ENCODE assay signal across 28 cellular contexts in genomic region chr1:16484931-16485330, GRCh38. TPM values are rescaled to one million over a fixed set of nuclear protein-coding genes. Genes with fewer than 3 reads are reported as not detected.
"Had no signal": no experiment of that assay in that cellular context is flagged by ENCODE, and none has a peak within 500 bp of the region (broad histone marks: within the 10 kb centered on the region; RNA-seq: fewer than 3 reads in every experiment).

No MANE protein-coding gene starts in this region.

- H3K9me3 ChIP-seq: colonic mucosa, esophagus squamous epithelium, neutrophil, pancreas, right lobe of liver, suprapubic skin, transverse colon, vagina had no signal

- ATAC-seq: left lobe of liver; pancreas; stimulated activated effector memory CD8-positive, alpha-beta T cell treated with anti-CD3 and anti-CD28 coated beads, Interleukin-12 subunit alpha, Interleukin-12 subunit beta, amount 100 ng/mL, for 72 hours had no signal

- H3K27me3 Mint-ChIP-seq: dendritic cell treated with granulocyte-macrophage colony-stimulating factor and Interleukin-4, amounts not matched to agents 40 ng/mL and 50 ng/mL, for 4 days; memory B cell; stimulated activated naive CD8-positive, alpha-beta T cell treated with anti-CD3 and anti-CD28 coated beads, Interleukin-15, Interleukin-2, amounts not matched to agents 100 ng/mL and 50 ng/mL, for 24 hours had no signal

- DNase-seq: colonic mucosa; effector CD8-positive, alpha-beta T cell; esophagus squamous epithelium; natural killer cell; pancreas; right lobe of liver; stimulated activated CD4-positive, alpha-beta T cell treated with anti-CD3 and anti-CD28 coated beads, Interleukin-2, amount 100 ng/mL, for 24 hours; stimulated activated CD4-positive, alpha-beta T cell treated with anti-CD3 and anti-CD28 coated beads, Interleukin-4, amount 100 ng/mL, for 24 hours; transverse colon had no signal

- H3K27me3 ChIP-seq: colonic mucosa, esophagus squamous epithelium, neutrophil, pancreas, right lobe of liver, suprapubic skin, transverse colon, vagina had no signal

- H3K36me3 ChIP-seq: colonic mucosa, neutrophil, right lobe of liver, transverse colon had no signal

- H3K27ac ChIP-seq: colonic mucosa, esophagus squamous epithelium, neutrophil, pancreas, right lobe of liver, suprapubic skin, transverse colon, vagina had no signal

- H3K9me3 Mint-ChIP-seq: dendritic cell treated with granulocyte-macrophage colony-stimulating factor and Interleukin-4, amounts not matched to agents 40 ng/mL and 50 ng/mL, for 4 days; memory B cell; natural killer cell; stimulated activated effector memory CD8-positive, alpha-beta T cell treated with anti-CD3 and anti-CD28 coated beads, Interleukin-12 subunit alpha, Interleukin-12 subunit beta, amount 100 ng/mL, for 72 hours; stimulated activated naive CD8-positive, alpha-beta T cell treated with anti-CD3 and anti-CD28 coated beads, Interleukin-15, Interleukin-2, amounts not matched to agents 100 ng/mL and 50 ng/mL, for 24 hours had no signal

- H3K4me3 ChIP-seq: colonic mucosa, esophagus squamous epithelium, lung, pancreas, right lobe of liver, smooth muscle cell, suprapubic skin, transverse colon, vagina had no signal

- H3K4me3 Mint-ChIP-seq: dendritic cell treated with granulocyte-macrophage colony-stimulating factor and Interleukin-4, amounts not matched to agents 40 ng/mL and 50 ng/mL, for 4 days; memory B cell; natural killer cell; stimulated activated effector memory CD8-positive, alpha-beta T cell treated with anti-CD3 and anti-CD28 coated beads, Interleukin-12 subunit alpha, Interleukin-12 subunit beta, amount 100 ng/mL, for 72 hours; stimulated activated naive CD8-positive, alpha-beta T cell treated with anti-CD3 and anti-CD28 coated beads, Interleukin-15, Interleukin-2, amounts not matched to agents 100 ng/mL and 50 ng/mL, for 24 hours had no signal

- H3K4me1 Mint-ChIP-seq: memory B cell had no signal

- H3K36me3 Mint-ChIP-seq: natural killer cell had no signal

- H3K4me1 ChIP-seq: colonic mucosa, esophagus squamous epithelium, pancreas, right lobe of liver, suprapubic skin, transverse colon, vagina had no signal

- H3K27ac Mint-ChIP-seq: dendritic cell treated with granulocyte-macrophage colony-stimulating factor and Interleukin-4, amounts not matched to agents 40 ng/mL and 50 ng/mL, for 4 days; memory B cell; natural killer cell; stimulated activated effector memory CD8-positive, alpha-beta T cell treated with anti-CD3 and anti-CD28 coated beads, Interleukin-12 subunit alpha, Interleukin-12 subunit beta, amount 100 ng/mL, for 72 hours; stimulated activated naive CD8-positive, alpha-beta T cell treated with anti-CD3 and anti-CD28 coated beads, Interleukin-15, Interleukin-2, amounts not matched to agents 100 ng/mL and 50 ng/mL, for 24 hours had no signal

RNA-seq across cellular contexts. Expression of gene RNU1-1, which starts 29.2 kb away (rescaled TPM):
- polyA plus RNA-seq: lung, neural cell, pancreas, thymus had no signal

RNA-seq across cellular contexts. Expression of gene SPATA21, which starts 47.7 kb away (rescaled TPM):
- total RNA-seq: cerebellum, colonic mucosa, endothelial cell of umbilical vein, epithelial cell of proximal tubule, esophagus squamous epithelium, frontal cortex, left lobe of liver, lung, omental fat pad, posterior vena cava, smooth muscle cell, suprapubic skin, transverse colon, ureter, vagina had no signal
- polyA plus RNA-seq: endothelial cell of umbilical vein, smooth muscle cell had no signal
